In genomic region chr14:105857816-105858675, GRCh38 we compare ENCODE assay signal across 10 cellular contexts.
A peak's percentile ranks its signal among the peaks of the same experiment; 100 is the strongest.
DNase-seq lines count a peak whose midpoint lies in the region; ATAC-seq and TF ChIP-seq lines count a peak whose summit lies in the region.
"Had no signal": no experiment of that assay in that cellular context is flagged by ENCODE, and none has a peak within 500 bp of the region (broad histone marks: within the 10 kb centered on the region; RNA-seq: fewer than 3 reads in every experiment).

No MANE protein-coding gene starts in this region.

- peak; percentile 29 for DNase-seq in OCI-M1 (lab: John Stamatoyannopoulos, UW)
- DNase-seq in dorsolateral prefrontal cortex = peak in 7 of 10 donors; percentile 11 to 40 (median 30)
- peak; percentile 74 for DNase-seq in posterior vena cava (ENCODE audit: low spot score)
- no peak for DNase-seq in NCI-H2227 (lab: John Stamatoyannopoulos, UW; ENCODE audit: unreplicated experiment)
- DNase-seq in RPMI8226 = no peak
- no peak for DNase-seq in T-helper 9 cell

- H3K4me3 ChIP-seq in dorsolateral prefrontal cortex = no peak overlapping the region
- H3K4me3 ChIP-seq: vagina had no signal

- no peak overlapping the region for H3K27ac ChIP-seq in dorsolateral prefrontal cortex
- H3K27ac ChIP-seq: HL-60, vagina had no signal

- no peak for ATAC-seq in HG02678 (IDR thresholded peaks at IDR 0.05; ENCODE audit: unreplicated experiment)

- H3K27me3 ChIP-seq in dorsolateral prefrontal cortex = peaks cover 0 to 19% (median 0%) of the 10 kb centered on the region in 45 donors
- H3K27me3 ChIP-seq: vagina had no signal

- intact Hi-C loops in dorsolateral prefrontal cortex (cut with DNase I) = no loop called here
- intact Hi-C loops in posterior vena cava (cut with DNase I) = no loop called here

- TF ChIP-seq CTCF in dorsolateral prefrontal cortex (IDR thresholded peaks at IDR 0.05 in 54 of 56, conservative IDR thresholded peaks at IDR 0.05 in 2 of 56; ENCODE audit: low read depth in 1 of 56, partially characterized antibody in 56 of 56) = no peak

- peak; percentile 26 for TF ChIP-seq POLR2A in GM10847 (IDR thresholded peaks at IDR 0.05; ENCODE audit: extremely low read depth, insufficient read length)

Comparison
In these comparisons a context has a peak if more than half of its experiments do, and no peak if none do; other contexts are left out.
1. DNase-seq: peak in OCI-M1 (single experiment), dorsolateral prefrontal cortex (7 of 10) and posterior vena cava (single experiment); none in NCI-H2227 (single experiment), RPMI8226 (single experiment) and T-helper 9 cell (single experiment).